10 cellular contexts compared by ENCODE assay signal in genomic region chr3:51581529-51581928, GRCh38. TPM values are rescaled to one million over a fixed set of nuclear protein-coding genes. Genes with fewer than 3 reads are reported as not detected.
DNase-seq lines count a peak whose midpoint lies in the region; ATAC-seq and TF ChIP-seq lines count a peak whose summit lies in the region.
"Had no signal": no experiment of that assay in that cellular context is flagged by ENCODE, and none has a peak within 500 bp of the region (broad histone marks: within the 10 kb centered on the region; RNA-seq: fewer than 3 reads in every experiment).

No MANE protein-coding gene starts in this region.

- H3K4me1 ChIP-seq in CD8-positive, alpha-beta memory T cell (ENCODE audit: insufficient read depth, low read length), result no peaks in the 10 kb centered on the region
- H3K4me1 ChIP-seq in IMR-90 (ENCODE audit: control insufficient read depth, insufficient read depth, low read length) (peaks cover 9% of the 10 kb centered on the region), osteoblast (ENCODE audit: insufficient read depth, low read length) (peaks cover 8% of the 10 kb centered on the region), body of pancreas (peaks cover 13% of the 10 kb centered on the region)
- H3K4me1 ChIP-seq: suprapubic skin had no signal

- H3K9me1 ChIP-seq in IMR-90 (ENCODE audit: insufficient read depth, low read length), result peaks cover 11% of the 10 kb centered on the region; the same call in 1 of the 2 replicates

- H4K91ac ChIP-seq in IMR-90 (ENCODE audit: insufficient read depth, low read depth, low read length), result no peak overlapping the region

- H3K27me3 Mint-ChIP-seq in CD8-positive, alpha-beta memory T cell, result peaks cover 0 to 1% of the 10 kb centered on the region in 2 donors

- H3K56ac ChIP-seq in IMR-90 (ENCODE audit: extremely low read depth, insufficient read depth, low read length), result no peak overlapping the region

- TF ChIP-seq CTCF in IMR-90 (conservative IDR thresholded peaks at IDR 0.05; ENCODE audit: low read depth, low read length) (no peak), VCaP (conservative IDR thresholded peaks at IDR 0.05) (no peak), osteoblast (IDR thresholded peaks at IDR 0.05; ENCODE audit: extremely low read depth, low read depth, low read length) (no peak), body of pancreas (IDR thresholded peaks at IDR 0.05) (no peak)

- H3K4ac ChIP-seq in IMR-90 (ENCODE audit: low read depth, low read length), result no peak overlapping the region

- no peak for DNase-seq in CD8-positive, alpha-beta memory T cell
- DNase-seq in IMR-90, result peak; percentile 48
- peak; percentile 1 for DNase-seq in glomerular visceral epithelial cell (ENCODE audit: extremely low spot score)
- no peak for DNase-seq in osteoblast (ENCODE audit: insufficient read length, low spot score, missing footprints)
- DNase-seq in body of pancreas, result no peak
- DNase-seq in kidney tubule cell (ENCODE audit: low spot score), result no peak
- no peak for DNase-seq in activated T-cell treated with anti-CD3 and anti-CD28 coated beads, Interleukin-2, amount 50 U/mL, for 48 hours

- peak overlapping the region in 5 of 8 donors; percentile 10 to 83 (median 52) for H3K27ac Mint-ChIP-seq in CD8-positive, alpha-beta memory T cell
- H3K27ac Mint-ChIP-seq: T-helper 1 cell treated with Interleukin-12 subunit alpha and Interleukin-12 subunit beta and Interleukin-4 antibody, amounts not matched to agents 30 μg/mL and 1 μg/mL, for 36 hours had no signal

- peaks cover 53% of the 10 kb centered on the region for H3K79me2 ChIP-seq in osteoblast (ENCODE audit: insufficient read depth, low read length)

- in situ Hi-C loops in IMR-90 (cut with MboI; ENCODE audit: low sequenced_read_pairs), result no loop called here

- H3K27me3 ChIP-seq in CD8-positive, alpha-beta memory T cell (ENCODE audit: insufficient read depth, low read length, poor library complexity, severe bottlenecking), result no peaks in the 10 kb centered on the region
- H3K27me3 ChIP-seq in IMR-90 (ENCODE audit: control insufficient read depth, insufficient read depth, low read length) (no peaks in the 10 kb centered on the region), osteoblast (ENCODE audit: insufficient read depth, low read length) (no peaks in the 10 kb centered on the region), body of pancreas (no peaks in the 10 kb centered on the region)
- H3K27me3 ChIP-seq: suprapubic skin had no signal

- CTCF ChIA-PET in CD8-positive, alpha-beta memory T cell (lab: Charles Lee), result no interaction called here
- CTCF ChIA-PET in IMR-90 (lab: Yijun Ruan, JAX), result interaction anchor here (1.0 kb wide), 1 partner anchor 79 kb away, joined by 3 read pairs; no protein-coding TSS in a partner anchor

- peak; percentile 18; the same call in 1 of the 2 replicates for ATAC-seq in IMR-90 (ENCODE audit: low read depth)
- ATAC-seq in body of pancreas, result no peak

- H2BK15ac ChIP-seq in IMR-90 (ENCODE audit: low read depth, low read length), result no peak overlapping the region

- H2AFZ ChIP-seq in IMR-90 (replicated peaks; ENCODE audit: low read length, poor library complexity) (no peak overlapping the region), osteoblast (ENCODE audit: low read length) (no peak overlapping the region)

- peaks cover 0 to 41% (median 7%) of the 10 kb centered on the region in 3 donors for H3K36me3 Mint-ChIP-seq in CD8-positive, alpha-beta memory T cell

- 0 out of 4 replicates have a peak overlapping the region, but pooled peaks of 1 of the 2 experiments have one; percentile 8 for H4K8ac ChIP-seq in IMR-90 (ENCODE audit: low read depth in 2 of 2, low read length in 2 of 2)

- H3K4me1 Mint-ChIP-seq in CD8-positive, alpha-beta memory T cell, result peaks cover 23 to 34% (median 27%) of the 10 kb centered on the region in 3 donors

- H2BK5ac ChIP-seq in IMR-90 (ENCODE audit: low read depth, low read length, poor library complexity, severe bottlenecking), result no peak overlapping the region

- H3K4me3 Mint-ChIP-seq in CD8-positive, alpha-beta memory T cell, result no peak overlapping the region
- H3K4me3 Mint-ChIP-seq: T-helper 1 cell treated with Interleukin-12 subunit alpha and Interleukin-12 subunit beta and Interleukin-4 antibody, amounts not matched to agents 30 μg/mL and 1 μg/mL, for 36 hours had no signal

- peaks cover 3% of the 10 kb centered on the region for H3K36me3 ChIP-seq in CD8-positive, alpha-beta memory T cell (ENCODE audit: insufficient read depth, low read length)
- peaks cover 5% of the 10 kb centered on the region for H3K36me3 ChIP-seq in IMR-90 (ENCODE audit: control insufficient read depth, insufficient read depth, low read length)
- H3K36me3 ChIP-seq in osteoblast (ENCODE audit: insufficient read depth, low read length), result no peaks in the 10 kb centered on the region
- no peaks in the 10 kb centered on the region for H3K36me3 ChIP-seq in body of pancreas (replicated peaks in 1 of 2; ENCODE audit: insufficient read depth in 1 of 2, low read depth in 2 of 2)
- H3K36me3 ChIP-seq: suprapubic skin had no signal

- no peak overlapping the region for H3K4me3 ChIP-seq in CD8-positive, alpha-beta memory T cell (ENCODE audit: low read length)
- no peak overlapping the region for H3K4me3 ChIP-seq in IMR-90 (ENCODE audit: insufficient read depth, low read depth, low read length)
- H3K4me3 ChIP-seq in osteoblast (ENCODE audit: insufficient read depth, low read length), result no peak overlapping the region
- no peak overlapping the region for H3K4me3 ChIP-seq in body of pancreas
- H3K4me3 ChIP-seq: suprapubic skin had no signal

- H2BK120ac ChIP-seq in IMR-90 (ENCODE audit: low read depth, low read length), result no peak overlapping the region

- peak overlapping the region; percentile 29; the same call in 1 of the 2 replicates for H3K14ac ChIP-seq in IMR-90 (replicated peaks; ENCODE audit: low read depth, low read length)

- H3K27ac ChIP-seq in CD8-positive, alpha-beta memory T cell (ENCODE audit: low read depth, low read length), result no peak overlapping the region
- H3K27ac ChIP-seq in IMR-90 (ENCODE audit: insufficient read depth, low read length) (no peak overlapping the region), VCaP (peak overlapping the region; percentile 28), osteoblast (ENCODE audit: low read depth, low read length) (no peak overlapping the region), body of pancreas (no peak overlapping the region)
- H3K27ac ChIP-seq: suprapubic skin had no signal

- POLR2A ChIA-PET in CD8-positive, alpha-beta memory T cell (lab: Charles Lee), result no interaction called here
- POLR2A ChIA-PET in IMR-90 (lab: Charles Lee; ENCODE audit: unreplicated experiment), result no interaction called here

- no peaks in the 10 kb centered on the region for H3K9me3 ChIP-seq in CD8-positive, alpha-beta memory T cell (ENCODE audit: low read length)
- H3K9me3 ChIP-seq in IMR-90 (ENCODE audit: control insufficient read depth, insufficient read depth, low read length) (no peaks in the 10 kb centered on the region), osteoblast (ENCODE audit: low read depth, low read length) (no peaks in the 10 kb centered on the region), body of pancreas (no peaks in the 10 kb centered on the region)
- H3K9me3 ChIP-seq: suprapubic skin had no signal

- no peaks in the 10 kb centered on the region for H3K9me3 Mint-ChIP-seq in CD8-positive, alpha-beta memory T cell
- H3K9me3 Mint-ChIP-seq: T-helper 1 cell treated with Interleukin-12 subunit alpha and Interleukin-12 subunit beta and Interleukin-4 antibody, amounts not matched to agents 30 μg/mL and 1 μg/mL, for 36 hours had no signal

- intact Hi-C loops in IMR-90 (cut with micrococcal nuclease) (loop anchor here (5.0 kb wide), 1 partner anchor 41 kb away; no protein-coding TSS in a partner anchor), body of pancreas (cut with DNase I) (no loop called here)

- H3K9ac ChIP-seq in IMR-90 (ENCODE audit: low read depth, low read length), result no peak overlapping the region

- H4K20me1 ChIP-seq in IMR-90 (ENCODE audit: insufficient read depth, low read length), result peaks cover 12% of the 10 kb centered on the region
- peaks cover 9% of the 10 kb centered on the region for H4K20me1 ChIP-seq in osteoblast (ENCODE audit: insufficient read depth, low read length)

- H3K23ac ChIP-seq in IMR-90 (ENCODE audit: low read depth, low read length), result no peak overlapping the region

- peaks cover 31 to 63% of the 10 kb centered on the region in 2 experiments for H3K79me1 ChIP-seq in IMR-90 (ENCODE audit: low read depth in 1 of 2, low read length in 2 of 2)

- 95% methylated on average over 3 of the region's 4 CpGs; no CpG with 5 or more reads in 1 of the 2 experiments for WGBS in IMR-90 (ENCODE audit: extremely low coverage in 2 of 2, insufficient read length in 1 of 2), 2 experiments
- 94 to 100% methylated on average over 4 of the region's 4 CpGs for WGBS in body of pancreas, 2 donors

- no TSS peak for BruUV-seq in IMR-90 (replicated peaks; lab: Mats Ljungman, UMichigan)

- H2BK20ac ChIP-seq in IMR-90 (ENCODE audit: low read depth, low read length), result no peak overlapping the region

- H2AK9ac ChIP-seq in IMR-90 (replicated peaks; ENCODE audit: low read depth, low read length, poor library complexity), result no peak overlapping the region

- H4K5ac ChIP-seq in IMR-90 (ENCODE audit: low read depth, low read length), result no peak overlapping the region

- no peak overlapping the region for H2AK5ac ChIP-seq in IMR-90 (ENCODE audit: low read depth, low read length)

- TF ChIP-seq POLR2A in IMR-90 (IDR thresholded peaks at IDR 0.05; ENCODE audit: low read depth, low read length) (no peak), body of pancreas (IDR thresholded peaks at IDR 0.05) (no peak)

- dilution Hi-C loops in IMR-90 (cut with HindIII; ENCODE audit: low sequenced_read_pairs, unreplicated experiment), result no loop called here

- no peak overlapping the region for H3K18ac ChIP-seq in IMR-90 (ENCODE audit: low read depth, low read length)

- no peak for TF ChIP-seq RAD21 in IMR-90 (IDR thresholded peaks at IDR 0.05; ENCODE audit: low read length)

- H3K4me2 ChIP-seq in IMR-90 (ENCODE audit: low read depth, low read length) (no peak overlapping the region), osteoblast (ENCODE audit: insufficient read depth, low read length) (no peak overlapping the region)

TF ChIP-seq in IMR-90, 13 proteins besides CTCF, POLR2A, EP300 and RAD21:
- TF ChIP-seq MAZ (IDR thresholded peaks at IDR 0.05; ENCODE audit: borderline replicate concordance, low read depth, low read length) (no peak), NFE2L2 (IDR thresholded peaks at IDR 0.05; ENCODE audit: low read depth, low read length) (no peak), FOS (IDR thresholded peaks at IDR 0.05; ENCODE audit: low read depth, low read length) (no peak)

RNA-seq across cellular contexts. Expression of gene RAD54L2, which starts 43.0 kb away (rescaled TPM):
- 10 to 100 TPM; 35.3 to 36.2 TPM for total RNA-seq in CD8-positive, alpha-beta memory T cell
- polyA plus RNA-seq in CD8-positive, alpha-beta memory T cell, result 17.9 TPM
- 22.2 and 24.2 TPM in 2 replicates for total RNA-seq in IMR-90 (2012; rRNA removed)
- 6.8 and 6.9 TPM in 2 replicates for polyA plus RNA-seq in IMR-90 (2012; rRNA removed)
- polyA plus RNA-seq in IMR-90 (2012; cell fraction: cytosol; rRNA removed), result 1.9 and 2.4 TPM in 2 replicates
- polyA plus RNA-seq in IMR-90 (2012; cell fraction: nucleus; rRNA removed; ENCODE audit: low replicate concordance), result 12.7 and 19.6 TPM in 2 replicates
- 22.7 and 23.2 TPM in 2 replicates for total RNA-seq in osteoblast
- total RNA-seq in body of pancreas, result 10 to 100 TPM; 15.8 to 25.7 TPM

Comparison
In these comparisons a context has a peak if more than half of its experiments do, and no peak if none do; other contexts are left out.
1. DNase-seq: peak in IMR-90 (single experiment) and glomerular visceral epithelial cell (single experiment); none in CD8-positive, alpha-beta memory T cell (0 of 5), osteoblast (single experiment), body of pancreas (0 of 4), kidney tubule cell (single experiment) and activated T-cell treated with anti-CD3 and anti-CD28 coated beads, Interleukin-2, amount 50 U/mL, for 48 hours (0 of 2).